ENCODE assay signal across 15 cellular contexts in genomic region chr4:57220172-57220571, GRCh38.
"Had no signal": no experiment of that assay in that cellular context is flagged by ENCODE, and none has a peak within 500 bp of the region (broad histone marks: within the 10 kb centered on the region; RNA-seq: fewer than 3 reads in every experiment).

No MANE protein-coding gene starts in this region.

- H3K27ac Mint-ChIP-seq: activated naive CD8-positive, alpha-beta T cell treated with anti-CD3 and anti-CD28 coated beads for 36 hours; activated T-helper 1 cell treated with anti-CD3 and anti-CD28 coated beads, Interleukin-12 subunit alpha, Interleukin-12 subunit beta, Interleukin-2, Interleukin-4 antibody, amounts not matched to agents 30 ng/mL and 10 ng/mL and 1 ng/mL, durations not matched to agents 14 hours and 24 hours and 36 hours; stimulated activated naive CD8-positive, alpha-beta T cell treated with anti-CD3 and anti-CD28 coated beads, Interleukin-15, amount 100 ng/mL, for 72 hours; type B pancreatic cell had no signal

- ATAC-seq: body of pancreas; sciatic nerve; stimulated activated naive CD8-positive, alpha-beta T cell treated with anti-CD3 and anti-CD28 coated beads, Interleukin-15, amount 100 ng/mL, for 72 hours had no signal

- FAIRE-seq: colon, endometrium, islet of Langerhans had no signal

- H3K27ac ChIP-seq: body of pancreas had no signal

- H3K36me3 Mint-ChIP-seq: activated naive CD8-positive, alpha-beta T cell treated with anti-CD3 and anti-CD28 coated beads for 36 hours; type B pancreatic cell had no signal

- H3K4me3 Mint-ChIP-seq: activated naive CD8-positive, alpha-beta T cell treated with anti-CD3 and anti-CD28 coated beads for 36 hours; activated T-helper 1 cell treated with anti-CD3 and anti-CD28 coated beads, Interleukin-12 subunit alpha, Interleukin-12 subunit beta, Interleukin-2, Interleukin-4 antibody, amounts not matched to agents 30 ng/mL and 10 ng/mL and 1 ng/mL, durations not matched to agents 14 hours and 24 hours and 36 hours; neural crest cell; stimulated activated naive CD8-positive, alpha-beta T cell treated with anti-CD3 and anti-CD28 coated beads, Interleukin-15, amount 100 ng/mL, for 72 hours; type B pancreatic cell had no signal

- H3K9me3 Mint-ChIP-seq: activated naive CD8-positive, alpha-beta T cell treated with anti-CD3 and anti-CD28 coated beads for 36 hours; activated T-helper 1 cell treated with anti-CD3 and anti-CD28 coated beads, Interleukin-12 subunit alpha, Interleukin-12 subunit beta, Interleukin-2, Interleukin-4 antibody, amounts not matched to agents 30 ng/mL and 10 ng/mL and 1 ng/mL, durations not matched to agents 14 hours and 24 hours and 36 hours; stimulated activated naive CD8-positive, alpha-beta T cell treated with anti-CD3 and anti-CD28 coated beads, Interleukin-15, amount 100 ng/mL, for 72 hours had no signal

- H3K27me3 Mint-ChIP-seq: activated naive CD8-positive, alpha-beta T cell treated with anti-CD3 and anti-CD28 coated beads for 36 hours; stimulated activated naive CD8-positive, alpha-beta T cell treated with anti-CD3 and anti-CD28 coated beads, Interleukin-15, amount 100 ng/mL, for 72 hours; type B pancreatic cell had no signal

- H3K4me1 Mint-ChIP-seq: activated naive CD8-positive, alpha-beta T cell treated with anti-CD3 and anti-CD28 coated beads for 36 hours; neural crest cell; stimulated activated naive CD8-positive, alpha-beta T cell treated with anti-CD3 and anti-CD28 coated beads, Interleukin-15, amount 100 ng/mL, for 72 hours had no signal

- H3K27me3 ChIP-seq: body of pancreas had no signal

- H3K9me3 ChIP-seq: body of pancreas had no signal

- H3K4me3 ChIP-seq: body of pancreas had no signal

- H3K4me1 ChIP-seq: body of pancreas had no signal

- DNase-seq: activated CD4-positive, alpha-beta T cell treated with anti-CD3 and anti-CD28 coated beads, Interleukin-2, amount 50 U/mL, for 1 hour; activated CD4-positive, CD25-positive, alpha-beta regulatory T cell; activated naive CD8-positive, alpha-beta T cell treated with anti-CD3 and anti-CD28 coated beads for 36 hours; amygdala; body of pancreas; caudate nucleus; midbrain; stimulated activated naive CD8-positive, alpha-beta T cell treated with anti-CD3 and anti-CD28 coated beads, Interleukin-15, amount 100 ng/mL, for 72 hours had no signal
